Comparison of ENCODE assay signal across 29 cellular contexts in the genomic region with DNA sequence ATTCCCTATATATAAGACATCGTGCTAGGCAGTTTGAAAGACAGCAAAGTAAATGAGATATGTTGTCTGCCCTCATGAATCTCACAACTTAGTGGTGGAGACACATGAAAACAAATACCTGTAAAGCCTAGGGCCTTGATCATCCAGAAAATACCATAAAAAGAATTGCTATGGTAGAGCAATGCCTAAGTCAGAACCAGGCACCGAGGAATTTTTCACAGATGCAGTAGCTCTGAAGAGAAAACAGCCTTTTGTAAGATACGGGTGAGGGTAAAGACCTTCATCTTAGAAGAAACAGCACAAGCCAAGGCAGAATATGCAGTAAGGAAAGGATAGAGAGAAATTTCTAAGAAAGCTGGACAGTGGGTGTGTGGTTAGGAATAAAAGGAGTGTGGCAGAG. TPM values are rescaled to one million over a fixed set of nuclear protein-coding genes. Genes with fewer than 3 reads are reported as not detected.
"Had no signal": no experiment of that assay in that cellular context is flagged by ENCODE, and none has a peak within 500 bp of the region (broad histone marks: within the 10 kb centered on the region; RNA-seq: fewer than 3 reads in every experiment).

No MANE protein-coding gene starts in this region.

- DNase-seq: activated CD4-positive, alpha-beta T cell treated with anti-CD3 and anti-CD28 coated beads for 48 hours; activated CD4-positive, CD25-positive, alpha-beta regulatory T cell; activated CD8-positive, alpha-beta T cell treated with anti-CD3 and anti-CD28 coated beads for 36 hours; activated naive CD4-positive, alpha-beta T cell treated with anti-CD3 and anti-CD28 coated beads, Interleukin-2, amount 10 ng/mL, durations not matched to agents 7 days and 5 days; activated naive CD8-positive, alpha-beta T cell treated with anti-CD3 and anti-CD28 coated beads, Interleukin-2, amount 50 U/mL, for 24 hours; activated T-cell treated with anti-CD3 and anti-CD28 coated beads, Interleukin-2, amount 50 U/mL, for 24 hours; effector CD4-positive, alpha-beta T cell; gastrocnemius medialis; head of caudate nucleus; immature natural killer cell; kidney glomerular epithelial cell; natural killer cell; nucleus accumbens; posterior cingulate gyrus; retina; stimulated activated CD4-positive, alpha-beta T cell treated with anti-CD3 and anti-CD28 coated beads, Interleukin-15, amount 100 ng/mL, for 24 hours; stimulated activated CD4-positive, alpha-beta T cell treated with anti-CD3 and anti-CD28 coated beads, Interleukin-2, amount 100 ng/mL, for 48 hours; stimulated activated naive CD8-positive, alpha-beta T cell treated with anti-CD3 and anti-CD28 coated beads, Interleukin-15, amount 100 ng/mL, for 72 hours; T-cell; T-helper 9 cell had no signal

- H3K4me3 ChIP-seq: ascending aorta, gastrocnemius medialis, SK-N-MC, skin epidermis, thoracic aorta had no signal

- H3K27ac ChIP-seq: ascending aorta, gastrocnemius medialis, SK-N-MC, thoracic aorta had no signal

- H3K9me3 ChIP-seq: ascending aorta, gastrocnemius medialis, thoracic aorta had no signal

- H3K36me3 ChIP-seq: ascending aorta, gastrocnemius medialis, thoracic aorta had no signal

- ATAC-seq: activated CD8-positive, alpha-beta T cell treated with anti-CD3 and anti-CD28 coated beads for 36 hours; activated naive CD8-positive, alpha-beta T cell treated with anti-CD3 and anti-CD28 coated beads, Interleukin-2, amount 50 U/mL, for 24 hours; natural killer cell; stimulated activated naive CD8-positive, alpha-beta T cell treated with anti-CD3 and anti-CD28 coated beads, Interleukin-15, amount 100 ng/mL, for 72 hours; T-cell had no signal

- H3K27me3 ChIP-seq: ascending aorta, gastrocnemius medialis had no signal

RNA-seq across cellular contexts. Expression of gene CD200R1L, which starts 36.1 kb away (rescaled TPM):
- total RNA-seq: activated CD8-positive, alpha-beta T cell treated with anti-CD3 and anti-CD28 coated beads for 36 hours; activated T-helper 2 cell treated with anti-CD3 and anti-CD28 coated beads, Interferon-gamma antibody, Interleukin-2, Interleukin-4, amounts not matched to agents 10 μg/mL and 5 μg/mL and 100 μg/mL, durations not matched to agents 14 hours and 24 hours and 36 hours; ascending aorta; cerebellum; gastrocnemius medialis; liver; mucosa of gallbladder; T-cell; thoracic aorta; urinary bladder had no signal
